In genomic region chr20:1415667-1416468, GRCh38 we compare ENCODE assay signal across 1 cellular context.
TF ChIP-seq lines count a peak whose summit lies in the region.

No MANE protein-coding gene starts in this region.

TF ChIP-seq in HepG2, 621 proteins besides CTCF, POLR2A, EP300 and RAD21 (continued from another document and continues in another):
- TF ChIP-seq, protein P1, sequence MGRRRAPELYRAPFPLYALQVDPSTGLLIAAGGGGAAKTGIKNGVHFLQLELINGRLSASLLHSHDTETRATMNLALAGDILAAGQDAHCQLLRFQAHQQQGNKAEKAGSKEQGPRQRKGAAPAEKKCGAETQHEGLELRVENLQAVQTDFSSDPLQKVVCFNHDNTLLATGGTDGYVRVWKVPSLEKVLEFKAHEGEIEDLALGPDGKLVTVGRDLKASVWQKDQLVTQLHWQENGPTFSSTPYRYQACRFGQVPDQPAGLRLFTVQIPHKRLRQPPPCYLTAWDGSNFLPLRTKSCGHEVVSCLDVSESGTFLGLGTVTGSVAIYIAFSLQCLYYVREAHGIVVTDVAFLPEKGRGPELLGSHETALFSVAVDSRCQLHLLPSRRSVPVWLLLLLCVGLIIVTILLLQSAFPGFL (CRISPR knock-in tag; IDR thresholded peaks at IDR 0.05), result no peak
- TF ChIP-seq HOXA5 (CRISPR knock-in tag; IDR thresholded peaks at IDR 0.05) (no peak), ZNF431 (CRISPR knock-in tag; IDR thresholded peaks at IDR 0.05; ENCODE audit: borderline replicate concordance, low read depth) (no peak), TAF1 (CRISPR knock-in tag; IDR thresholded peaks at IDR 0.05) (no peak), KAT7 (CRISPR knock-in tag; IDR thresholded peaks at IDR 0.05; ENCODE audit: borderline replicate concordance) (no peak), CHD2 (IDR thresholded peaks at IDR 0.05; ENCODE audit: low read depth, low read length) (peak; percentile 58; the same call in 1 of the 2 replicates), NR2F1 (CRISPR knock-in tag; IDR thresholded peaks at IDR 0.05) (peak; percentile 67 to 73), ZNF124 (CRISPR knock-in tag; IDR thresholded peaks at IDR 0.05) (no peak), KIAA2018 (CRISPR knock-in tag; IDR thresholded peaks at IDR 0.05; ENCODE audit: borderline replicate concordance) (no peak), SNAI1 (CRISPR knock-in tag; IDR thresholded peaks at IDR 0.05; ENCODE audit: borderline replicate concordance) (no peak), USF2 (IDR thresholded peaks at IDR 0.05; ENCODE audit: low read depth, low read length) (no peak), USF2 (CRISPR knock-in tag; IDR thresholded peaks at IDR 0.05; ENCODE audit: borderline replicate concordance) (no peak), MTF1 (CRISPR knock-in tag; IDR thresholded peaks at IDR 0.05) (no peak), ZFP90 (CRISPR knock-in tag; IDR thresholded peaks at IDR 0.05; ENCODE audit: borderline replicate concordance) (no peak), HNRNPH1 (optimal IDR thresholded peaks at IDR 0.05; ENCODE audit: low read depth, low read length) (no peak), ZNF614 (CRISPR knock-in tag; IDR thresholded peaks at IDR 0.05; ENCODE audit: borderline replicate concordance) (peak; percentile 85), MATR3 (CRISPR knock-in tag; IDR thresholded peaks at IDR 0.05) (no peak), ESRRA (CRISPR knock-in tag; IDR thresholded peaks at IDR 0.05; ENCODE audit: low read depth) (no peak), GLI4 (CRISPR knock-in tag; IDR thresholded peaks at IDR 0.05; ENCODE audit: borderline replicate concordance) (no peak), NFYC (CRISPR knock-in tag; IDR thresholded peaks at IDR 0.05) (no peak), NCOA5 (CRISPR knock-in tag; IDR thresholded peaks at IDR 0.05) (no peak), ERF (CRISPR knock-in tag; IDR thresholded peaks at IDR 0.05) (peak; percentile 78), ZFP37 (CRISPR knock-in tag; IDR thresholded peaks at IDR 0.05; ENCODE audit: borderline replicate concordance) (no peak), ZBTB7B (CRISPR knock-in tag; IDR thresholded peaks at IDR 0.05) (no peak; the same call in 1 of the 2 replicates), KMT2A (CRISPR knock-in tag; IDR thresholded peaks at IDR 0.05) (no peak), ZNF773 (CRISPR knock-in tag; IDR thresholded peaks at IDR 0.05; ENCODE audit: borderline replicate concordance) (no peak), ZNF383 (CRISPR knock-in tag; IDR thresholded peaks at IDR 0.05; ENCODE audit: borderline replicate concordance) (no peak), HCFC1 (IDR thresholded peaks at IDR 0.05; ENCODE audit: low read depth, low read length) (no peak), KLF16 (CRISPR knock-in tag; IDR thresholded peaks at IDR 0.05) (peak in 1 of 2 experiments; percentile 71; a peak in 1 of 4 replicates), BCLAF1 (IDR thresholded peaks at IDR 0.05) (no peak), PATZ1 (CRISPR knock-in tag; IDR thresholded peaks at IDR 0.05) (peak; percentile 36; the same call in 1 of the 2 replicates), DPF2 (CRISPR knock-in tag; IDR thresholded peaks at IDR 0.05; ENCODE audit: borderline replicate concordance, low read depth) (peak; percentile 64; the same call in 1 of the 2 replicates), ZNF672 (CRISPR knock-in tag; IDR thresholded peaks at IDR 0.05) (no peak), ETV5 (CRISPR knock-in tag; IDR thresholded peaks at IDR 0.05; ENCODE audit: borderline replicate concordance) (peak; percentile 88; the same call in 1 of the 2 replicates), ZNF556 (CRISPR knock-in tag; IDR thresholded peaks at IDR 0.05; ENCODE audit: borderline replicate concordance) (peak; percentile 40; the same call in 1 of the 2 replicates), SMARCE1 (IDR thresholded peaks at IDR 0.05; ENCODE audit: borderline replicate concordance) (peak; percentile 97)
- TF ChIP-seq, protein P2, sequence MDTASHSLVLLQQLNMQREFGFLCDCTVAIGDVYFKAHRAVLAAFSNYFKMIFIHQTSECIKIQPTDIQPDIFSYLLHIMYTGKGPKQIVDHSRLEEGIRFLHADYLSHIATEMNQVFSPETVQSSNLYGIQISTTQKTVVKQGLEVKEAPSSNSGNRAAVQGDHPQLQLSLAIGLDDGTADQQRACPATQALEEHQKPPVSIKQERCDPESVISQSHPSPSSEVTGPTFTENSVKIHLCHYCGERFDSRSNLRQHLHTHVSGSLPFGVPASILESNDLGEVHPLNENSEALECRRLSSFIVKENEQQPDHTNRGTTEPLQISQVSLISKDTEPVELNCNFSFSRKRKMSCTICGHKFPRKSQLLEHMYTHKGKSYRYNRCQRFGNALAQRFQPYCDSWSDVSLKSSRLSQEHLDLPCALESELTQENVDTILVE (CRISPR knock-in tag; IDR thresholded peaks at IDR 0.05), result peak; percentile 40; the same call in 1 of the 2 replicates
- TF ChIP-seq, protein P3, sequence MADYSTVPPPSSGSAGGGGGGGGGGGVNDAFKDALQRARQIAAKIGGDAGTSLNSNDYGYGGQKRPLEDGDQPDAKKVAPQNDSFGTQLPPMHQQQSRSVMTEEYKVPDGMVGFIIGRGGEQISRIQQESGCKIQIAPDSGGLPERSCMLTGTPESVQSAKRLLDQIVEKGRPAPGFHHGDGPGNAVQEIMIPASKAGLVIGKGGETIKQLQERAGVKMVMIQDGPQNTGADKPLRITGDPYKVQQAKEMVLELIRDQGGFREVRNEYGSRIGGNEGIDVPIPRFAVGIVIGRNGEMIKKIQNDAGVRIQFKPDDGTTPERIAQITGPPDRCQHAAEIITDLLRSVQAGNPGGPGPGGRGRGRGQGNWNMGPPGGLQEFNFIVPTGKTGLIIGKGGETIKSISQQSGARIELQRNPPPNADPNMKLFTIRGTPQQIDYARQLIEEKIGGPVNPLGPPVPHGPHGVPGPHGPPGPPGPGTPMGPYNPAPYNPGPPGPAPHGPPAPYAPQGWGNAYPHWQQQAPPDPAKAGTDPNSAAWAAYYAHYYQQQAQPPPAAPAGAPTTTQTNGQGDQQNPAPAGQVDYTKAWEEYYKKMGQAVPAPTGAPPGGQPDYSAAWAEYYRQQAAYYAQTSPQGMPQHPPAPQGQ (CRISPR knock-in tag; IDR thresholded peaks at IDR 0.05; ENCODE audit: borderline replicate concordance), result no peak
- TF ChIP-seq, protein P4, sequence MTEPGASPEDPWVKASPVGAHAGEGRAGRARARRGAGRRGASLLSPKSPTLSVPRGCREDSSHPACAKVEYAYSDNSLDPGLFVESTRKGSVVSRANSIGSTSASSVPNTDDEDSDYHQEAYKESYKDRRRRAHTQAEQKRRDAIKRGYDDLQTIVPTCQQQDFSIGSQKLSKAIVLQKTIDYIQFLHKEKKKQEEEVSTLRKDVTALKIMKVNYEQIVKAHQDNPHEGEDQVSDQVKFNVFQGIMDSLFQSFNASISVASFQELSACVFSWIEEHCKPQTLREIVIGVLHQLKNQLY (CRISPR knock-in tag; IDR thresholded peaks at IDR 0.05), result peak; percentile 69; the same call in 1 of the 2 replicates
- TF ChIP-seq, protein P5, sequence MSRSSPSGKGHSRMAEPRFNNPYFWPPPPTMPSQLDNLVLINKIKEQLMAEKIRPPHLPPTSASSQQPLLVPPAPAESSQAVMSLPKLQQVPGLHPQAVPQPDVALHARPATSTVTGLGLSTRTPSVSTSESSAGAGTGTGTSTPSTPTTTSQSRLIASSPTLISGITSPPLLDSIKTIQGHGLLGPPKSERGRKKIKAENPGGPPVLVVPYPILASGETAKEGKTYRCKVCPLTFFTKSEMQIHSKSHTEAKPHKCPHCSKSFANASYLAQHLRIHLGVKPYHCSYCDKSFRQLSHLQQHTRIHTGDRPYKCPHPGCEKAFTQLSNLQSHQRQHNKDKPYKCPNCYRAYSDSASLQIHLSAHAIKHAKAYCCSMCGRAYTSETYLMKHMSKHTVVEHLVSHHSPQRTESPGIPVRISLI (CRISPR knock-in tag; IDR thresholded peaks at IDR 0.05; ENCODE audit: borderline replicate concordance), result no peak
